ENCODE assay signal across 9 cellular contexts in the genomic region with DNA sequence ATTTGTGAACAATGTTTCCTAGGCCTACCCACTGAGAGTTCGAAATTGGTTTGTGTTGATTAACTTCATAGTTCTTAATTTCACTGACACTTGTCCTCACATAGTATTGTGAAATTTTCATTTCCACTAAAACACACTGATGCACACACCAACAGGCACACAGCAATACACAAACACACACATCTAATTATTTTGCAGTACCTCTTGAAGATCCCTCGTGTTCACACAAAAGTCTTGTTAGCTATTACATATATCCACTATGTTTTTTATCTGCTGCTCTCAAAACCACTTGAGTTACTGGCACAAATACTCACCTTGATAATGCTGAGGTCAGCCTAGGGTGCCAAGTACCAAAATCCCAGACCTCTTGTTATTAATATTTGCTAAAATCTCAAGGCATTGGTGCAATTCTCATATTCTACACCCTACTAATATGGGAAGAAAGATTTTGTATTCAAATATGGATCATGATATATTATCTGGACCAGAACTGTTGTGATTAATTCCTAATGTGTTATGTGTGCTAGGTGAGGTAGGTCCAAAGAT.
"Had no signal": no experiment of that assay in that cellular context is flagged by ENCODE, and none has a peak within 500 bp of the region (broad histone marks: within the 10 kb centered on the region; RNA-seq: fewer than 3 reads in every experiment).

No MANE protein-coding gene starts in this region.

- H3K4me3 ChIP-seq: GM23338, HAP-1, K562 had no signal

- H3K4me3 Mint-ChIP-seq: GM23338, HFFc6 had no signal

- H3K4me1 Mint-ChIP-seq: GM23338 had no signal

- H2AFZ ChIP-seq: GM23338 had no signal

- FAIRE-seq: H1, HepG2, K562 had no signal

- H3K27ac Mint-ChIP-seq: HFFc6 had no signal

- H3K36me3 ChIP-seq: HAP-1 had no signal

- H3K4me1 ChIP-seq: HAP-1 had no signal

- DNase-seq: H7, HFFc6, KG1 had no signal

- ATAC-seq: GM23338, HCT116, HepG2, K562 had no signal

- H3K4me2 ChIP-seq: GM23338 had no signal

- H3K9me3 ChIP-seq: HAP-1 had no signal
